Comparison of ENCODE assay signal across 1 cellular context in the genomic region with DNA sequence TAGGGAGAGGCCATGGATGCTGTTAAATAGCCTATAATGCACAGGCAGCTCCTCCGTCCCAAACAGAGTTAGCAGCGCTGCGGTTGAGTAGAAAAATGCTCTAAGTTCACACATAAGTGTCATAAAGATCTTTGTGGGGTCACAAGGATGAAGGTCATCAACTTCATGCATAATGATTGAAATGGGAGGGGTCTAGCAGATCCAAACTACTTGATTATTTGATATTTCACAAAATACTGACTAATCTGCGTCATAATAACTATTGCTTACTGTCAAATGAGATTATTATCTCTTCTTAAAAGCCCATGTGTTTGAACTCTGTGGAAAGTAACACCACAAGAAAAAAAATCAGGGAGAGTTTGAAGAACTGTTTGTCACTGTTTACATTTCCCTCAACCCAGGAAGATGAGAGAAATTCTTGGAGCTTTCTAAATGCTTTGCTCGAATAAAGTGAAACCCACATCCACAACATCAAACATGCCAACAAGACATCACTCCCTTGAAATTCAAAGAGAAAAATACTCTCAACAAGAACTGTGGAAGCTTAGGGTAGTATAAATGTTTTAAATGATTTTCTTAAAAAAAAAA.
TF ChIP-seq lines count a peak whose summit lies in the region.

No MANE protein-coding gene starts in this region.

TF ChIP-seq in A549, 52 proteins besides CTCF, POLR2A, EP300 and RAD21 (continued from another document):
- no peak for TF ChIP-seq ESRRA (IDR thresholded peaks at IDR 0.05; ENCODE audit: borderline replicate concordance, low read length)
- TF ChIP-seq EHMT2 (IDR thresholded peaks at IDR 0.05; ENCODE audit: low read depth) = no peak
- no peak for TF ChIP-seq JUNB (IDR thresholded peaks at IDR 0.05)
- no peak for TF ChIP-seq FOSB (CRISPR knock-in tag; IDR thresholded peaks at IDR 0.05)
- TF ChIP-seq NR3C1 (IDR thresholded peaks at IDR 0.05) = no peak
